11 cellular contexts compared by ENCODE assay signal in genomic region chr3:114350271-114350670, GRCh38. TPM values are rescaled to one million over a fixed set of nuclear protein-coding genes. Genes with fewer than 3 reads are reported as not detected.
"Had no signal": no experiment of that assay in that cellular context is flagged by ENCODE, and none has a peak within 500 bp of the region (broad histone marks: within the 10 kb centered on the region; RNA-seq: fewer than 3 reads in every experiment).

No MANE protein-coding gene starts in this region.

- H3K4me3 ChIP-seq: GM23248, GM23338, HAP-1 had no signal

- H2AFZ ChIP-seq: GM23248, GM23338 had no signal

- H3K27ac Mint-ChIP-seq: GM23338, HFFc6 had no signal

- ATAC-seq: GM23338, HCT116 had no signal

- H3K9me3 ChIP-seq: HAP-1 had no signal

- H3K4me3 Mint-ChIP-seq: GM23338, H9, HFFc6 had no signal

- H3K27ac ChIP-seq: GM23248 had no signal

- FAIRE-seq: H54 had no signal

- H3K9ac ChIP-seq: GM23248 had no signal

- H3K4me2 ChIP-seq: GM23338 had no signal

- DNase-seq: GM23248, GOT3, H7, H9, HCEC 1CT, HFFc6 had no signal

- H3K9me3 Mint-ChIP-seq: GM23338, H9, HFFc6 had no signal

RNA-seq across cellular contexts. Expression of gene TIGIT, which starts 56.4 kb away (rescaled TPM):
- total RNA-seq: GM23248, H4, H7, H9, HFFc6 had no signal
- polyA plus RNA-seq: GM23248 had no signal
